ENCODE assay signal across 1 cellular context in genomic region chr17:78965369-78965982, GRCh38.
TF ChIP-seq lines count a peak whose summit lies in the region.

No MANE protein-coding gene starts in this region.

TF ChIP-seq in HepG2, 621 proteins besides CTCF, POLR2A, EP300 and RAD21 (continued from another document):
- TF ChIP-seq JUN (CRISPR knock-in tag; IDR thresholded peaks at IDR 0.05) = no peak
- TF ChIP-seq ZNF75D (CRISPR knock-in tag; IDR thresholded peaks at IDR 0.05; ENCODE audit: borderline replicate concordance) = no peak
- TF ChIP-seq POGZ (CRISPR knock-in tag; IDR thresholded peaks at IDR 0.05) = no peak
- TF ChIP-seq REPIN1 (CRISPR knock-in tag; IDR thresholded peaks at IDR 0.05; ENCODE audit: borderline replicate concordance, low read depth) = no peak
- no peak for TF ChIP-seq NAIF1 (CRISPR knock-in tag; IDR thresholded peaks at IDR 0.05; ENCODE audit: borderline replicate concordance)
- TF ChIP-seq STAG1 (CRISPR knock-in tag; IDR thresholded peaks at IDR 0.05) = 0 out of 2 replicates have a peak, but pooled peaks have one; percentile 10
- no peak for TF ChIP-seq ZBTB21 (CRISPR knock-in tag; IDR thresholded peaks at IDR 0.05)
- TF ChIP-seq KLF9 (CRISPR knock-in tag; IDR thresholded peaks at IDR 0.05; ENCODE audit: low read depth) = no peak
- 0 out of 2 replicates have a peak, but pooled peaks have one; percentile 29 for TF ChIP-seq BORCS8-MEF2B (CRISPR knock-in tag; IDR thresholded peaks at IDR 0.05)
- no peak for TF ChIP-seq KLF11 (CRISPR knock-in tag; IDR thresholded peaks at IDR 0.05)
- TF ChIP-seq ZNF569 (CRISPR knock-in tag; IDR thresholded peaks at IDR 0.05; ENCODE audit: borderline replicate concordance) = no peak
- TF ChIP-seq, protein P1, sequence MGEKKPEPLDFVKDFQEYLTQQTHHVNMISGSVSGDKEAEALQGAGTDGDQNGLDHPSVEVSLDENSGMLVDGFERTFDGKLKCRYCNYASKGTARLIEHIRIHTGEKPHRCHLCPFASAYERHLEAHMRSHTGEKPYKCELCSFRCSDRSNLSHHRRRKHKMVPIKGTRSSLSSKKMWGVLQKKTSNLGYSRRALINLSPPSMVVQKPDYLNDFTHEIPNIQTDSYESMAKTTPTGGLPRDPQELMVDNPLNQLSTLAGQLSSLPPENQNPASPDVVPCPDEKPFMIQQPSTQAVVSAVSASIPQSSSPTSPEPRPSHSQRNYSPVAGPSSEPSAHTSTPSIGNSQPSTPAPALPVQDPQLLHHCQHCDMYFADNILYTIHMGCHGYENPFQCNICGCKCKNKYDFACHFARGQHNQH (CRISPR knock-in tag; IDR thresholded peaks at IDR 0.05) = 0 out of 2 replicates have a peak, but pooled peaks have one; percentile 21
- TF ChIP-seq ZHX1 (CRISPR knock-in tag; IDR thresholded peaks at IDR 0.05; ENCODE audit: low read depth) = no peak
- TF ChIP-seq, protein P2, sequence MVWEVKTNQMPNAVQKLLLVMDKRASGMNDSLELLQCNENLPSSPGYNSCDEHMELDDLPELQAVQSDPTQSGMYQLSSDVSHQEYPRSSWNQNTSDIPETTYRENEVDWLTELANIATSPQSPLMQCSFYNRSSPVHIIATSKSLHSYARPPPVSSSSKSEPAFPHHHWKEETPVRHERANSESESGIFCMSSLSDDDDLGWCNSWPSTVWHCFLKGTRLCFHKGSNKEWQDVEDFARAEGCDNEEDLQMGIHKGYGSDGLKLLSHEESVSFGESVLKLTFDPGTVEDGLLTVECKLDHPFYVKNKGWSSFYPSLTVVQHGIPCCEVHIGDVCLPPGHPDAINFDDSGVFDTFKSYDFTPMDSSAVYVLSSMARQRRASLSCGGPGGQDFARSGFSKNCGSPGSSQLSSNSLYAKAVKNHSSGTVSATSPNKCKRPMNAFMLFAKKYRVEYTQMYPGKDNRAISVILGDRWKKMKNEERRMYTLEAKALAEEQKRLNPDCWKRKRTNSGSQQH (CRISPR knock-in tag; IDR thresholded peaks at IDR 0.05; ENCODE audit: low read depth) = no peak
- TF ChIP-seq ZNF44 (CRISPR knock-in tag; IDR thresholded peaks at IDR 0.05) = no peak
- TF ChIP-seq CC2D1A (CRISPR knock-in tag; IDR thresholded peaks at IDR 0.05) = no peak
- no peak for TF ChIP-seq ZNF724P (CRISPR knock-in tag; IDR thresholded peaks at IDR 0.05; ENCODE audit: borderline replicate concordance)
- no peak for TF ChIP-seq ATF1 (CRISPR knock-in tag; IDR thresholded peaks at IDR 0.05)
- TF ChIP-seq SOX6 (IDR thresholded peaks at IDR 0.05) = no peak
- no peak for TF ChIP-seq SOX6 (CRISPR knock-in tag; IDR thresholded peaks at IDR 0.05)
- TF ChIP-seq ZNF17 (CRISPR knock-in tag; IDR thresholded peaks at IDR 0.05) = no peak
- TF ChIP-seq TOPORS (CRISPR knock-in tag; IDR thresholded peaks at IDR 0.05) = no peak
